Comparison of ENCODE assay signal across 1 cellular context in genomic region chr17:27946521-27946920, GRCh38.
TF ChIP-seq lines count a peak whose summit lies in the region.

No MANE protein-coding gene starts in this region.

TF ChIP-seq in GM12878, 131 proteins besides CTCF, POLR2A, EP300 and RAD21 (continued from another document):
- TF ChIP-seq MYC (IDR thresholded peaks at IDR 0.05; ENCODE audit: insufficient read depth, insufficient read length, insufficient replicate concordance, low read length, severe bottlenecking), result no peak
- no peak for TF ChIP-seq TARDBP (IDR thresholded peaks at IDR 0.05; ENCODE audit: borderline replicate concordance)
- no peak for TF ChIP-seq POLR2AphosphoS5 (IDR thresholded peaks at IDR 0.05; ENCODE audit: low read length)
- no peak for TF ChIP-seq BHLHE40 (IDR thresholded peaks at IDR 0.05; ENCODE audit: borderline replicate concordance in 1 of 2, low read depth in 2 of 2, low read length in 1 of 2)
- TF ChIP-seq STAT3 (IDR thresholded peaks at IDR 0.05; ENCODE audit: low read depth, low read length), result no peak
- no peak for TF ChIP-seq EZH2 (IDR thresholded peaks at IDR 0.05; ENCODE audit: borderline replicate concordance, control insufficient read depth, low read depth, low read length)
- no peak for TF ChIP-seq RUNX3 (IDR thresholded peaks at IDR 0.05; ENCODE audit: low read length)
- TF ChIP-seq SREBF2 (IDR thresholded peaks at IDR 0.05; ENCODE audit: low read length), result no peak
- no peak for TF ChIP-seq RELA (IDR thresholded peaks at IDR 0.05; ENCODE audit: borderline replicate concordance, partially characterized antibody)
- TF ChIP-seq DPF2 (IDR thresholded peaks at IDR 0.05), result peak; percentile 56; the same call in 1 of the 2 replicates
- no peak for TF ChIP-seq NR2C1 (IDR thresholded peaks at IDR 0.05)
- no peak for TF ChIP-seq CEBPZ (IDR thresholded peaks at IDR 0.05; ENCODE audit: low read depth, low read length)
- no peak for TF ChIP-seq PML (IDR thresholded peaks at IDR 0.05; ENCODE audit: low read length)
- TF ChIP-seq E4F1 (IDR thresholded peaks at IDR 0.05; ENCODE audit: borderline replicate concordance, partially characterized antibody), result no peak
- TF ChIP-seq EED (IDR thresholded peaks at IDR 0.05; ENCODE audit: low read depth), result no peak
- TF ChIP-seq ATF3 (IDR thresholded peaks at IDR 0.05; ENCODE audit: borderline replicate concordance, extremely low read depth, low read depth, low read length), result no peak
- TF ChIP-seq SP1 (IDR thresholded peaks at IDR 0.05; ENCODE audit: low read depth, low read length), result no peak
- no peak for TF ChIP-seq HDAC6 (IDR thresholded peaks at IDR 0.05; ENCODE audit: unreplicated experiment)
- TF ChIP-seq ELK1 (IDR thresholded peaks at IDR 0.05; ENCODE audit: low read depth, low read length), result no peak
- TF ChIP-seq RFX5 (IDR thresholded peaks at IDR 0.05; ENCODE audit: low read depth, low read length), result no peak
- TF ChIP-seq MEF2B (IDR thresholded peaks at IDR 0.05; ENCODE audit: partially characterized antibody, poor library complexity, severe bottlenecking), result peak; percentile 83
- TF ChIP-seq USF1 (IDR thresholded peaks at IDR 0.05; ENCODE audit: borderline replicate concordance, extremely low read length, insufficient read depth, low read depth, low read length), result no peak
- peak in 1 of 2 experiments; percentile 54; a peak in 2 of 4 replicates for TF ChIP-seq IKZF2 (IDR thresholded peaks at IDR 0.05)
- no peak for TF ChIP-seq LARP7 (IDR thresholded peaks at IDR 0.05)
- TF ChIP-seq IKZF1 (conservative IDR thresholded peaks at IDR 0.05), result peak; percentile 47
- TF ChIP-seq GATAD2B (conservative IDR thresholded peaks at IDR 0.05; ENCODE audit: low read depth), result no peak
- no peak for TF ChIP-seq PAX8 (IDR thresholded peaks at IDR 0.05)
- no peak for TF ChIP-seq RB1 (IDR thresholded peaks at IDR 0.05; ENCODE audit: borderline replicate concordance)
- no peak for TF ChIP-seq BACH1 (IDR thresholded peaks at IDR 0.05; ENCODE audit: borderline replicate concordance)
- no peak for TF ChIP-seq NKRF (conservative IDR thresholded peaks at IDR 0.05)
- no peak for TF ChIP-seq HSF1 (IDR thresholded peaks at IDR 0.05; ENCODE audit: low read depth, low read length)
- TF ChIP-seq SPI1 (IDR thresholded peaks at IDR 0.05; ENCODE audit: borderline replicate concordance, insufficient read depth, low read depth, low read length), result peak; percentile 82
- no peak for TF ChIP-seq TCF12 (IDR thresholded peaks at IDR 0.05; ENCODE audit: low read depth, low read length)
